In the genomic region with DNA sequence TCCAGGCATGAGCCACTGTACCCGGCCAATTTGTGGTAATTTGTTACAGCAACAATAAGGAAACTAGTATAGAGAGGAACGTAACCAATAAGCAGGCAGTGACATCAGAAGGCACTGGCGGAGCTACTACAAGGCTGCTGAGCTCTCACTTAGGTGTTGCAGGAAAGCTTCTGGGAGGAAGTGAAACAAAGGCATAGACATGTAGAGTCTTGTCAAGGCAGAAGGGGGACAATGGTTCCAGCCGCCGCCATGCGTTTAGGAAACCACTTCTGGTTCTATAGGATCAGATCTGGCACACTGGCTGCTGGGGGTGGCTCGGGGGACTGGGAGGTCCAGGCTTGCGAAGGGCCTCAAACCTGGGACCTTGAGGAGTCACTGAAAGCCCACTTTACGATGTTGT, we compare ENCODE assay signal across 11 cellular contexts. TPM values are rescaled to one million over a fixed set of nuclear protein-coding genes. Genes with fewer than 3 reads are reported as not detected.
DNase-seq lines count a peak whose midpoint lies in the region; ATAC-seq and TF ChIP-seq lines count a peak whose summit lies in the region.
"Had no signal": no experiment of that assay in that cellular context is flagged by ENCODE, and none has a peak within 500 bp of the region (broad histone marks: within the 10 kb centered on the region; RNA-seq: fewer than 3 reads in every experiment).

No MANE protein-coding gene starts in this region.

- POLR2A ChIA-PET in activated B cell treated with CpG ODN at 0.5 μM for 24 hours (lab: Charles Lee) = no interaction called here

- no peak overlapping the region for H3K4me3 Mint-ChIP-seq in activated B cell treated with CpG ODN at 0.5 μM for 24 hours

- TF ChIP-seq CTCF in activated B cell treated with CpG ODN at 0.5 μM for 24 hours (IDR thresholded peaks at IDR 0.05) (no peak), left ventricle myocardium inferior (IDR thresholded peaks at IDR 0.05; ENCODE audit: borderline replicate concordance) (no peak)

- no peak overlapping the region for H3K27ac ChIP-seq in left ventricle myocardium inferior (replicated peaks)
- H3K27ac ChIP-seq: brain microvascular endothelial cell, psoas muscle had no signal

- H3K36me3 ChIP-seq in left ventricle myocardium inferior = no peaks in the 10 kb centered on the region
- H3K36me3 ChIP-seq: brain microvascular endothelial cell had no signal

- H3K27ac Mint-ChIP-seq in activated B cell treated with CpG ODN at 0.5 μM for 24 hours = no peak overlapping the region

- H3K4me1 Mint-ChIP-seq in activated B cell treated with CpG ODN at 0.5 μM for 24 hours = peaks cover 8% of the 10 kb centered on the region

- H3K4me1 ChIP-seq in left ventricle myocardium inferior = no peaks in the 10 kb centered on the region
- H3K4me1 ChIP-seq: psoas muscle had no signal

- H3K27me3 Mint-ChIP-seq in activated B cell treated with CpG ODN at 0.5 μM for 24 hours = no peaks in the 10 kb centered on the region

- intact Hi-C loops in activated B cell treated with CpG ODN at 0.5 μM for 24 hours (cut with micrococcal nuclease) (no loop called here), left ventricle myocardium inferior (cut with micrococcal nuclease) (no loop called here)

- no peaks in the 10 kb centered on the region for H3K9me3 ChIP-seq in left ventricle myocardium inferior (replicated peaks)
- H3K9me3 ChIP-seq: psoas muscle had no signal

- H3K9me3 Mint-ChIP-seq in activated B cell treated with CpG ODN at 0.5 μM for 24 hours = no peaks in the 10 kb centered on the region

- no peak overlapping the region for H3K4me3 ChIP-seq in left ventricle myocardium inferior
- H3K4me3 ChIP-seq: psoas muscle had no signal

- DNase-seq in activated B cell treated with CpG ODN at 0.5 μM for 24 hours (no peak), left ventricle myocardium inferior (no peak)
- no peak for DNase-seq in stimulated activated CD4-positive, alpha-beta T cell treated with anti-CD3 and anti-CD28 coated beads, Interleukin-15, amount 100 ng/mL, for 24 hours
- no peak for DNase-seq in NK-92 treated with Interleukin-12 subunit alpha and Interleukin-12 subunit beta, amount 100 ng/mL, for 24 hours (lab: John Stamatoyannopoulos, UW)
- no peak for DNase-seq in effector CD4-positive, alpha-beta T cell
- DNase-seq: brain microvascular endothelial cell, DND-41, psoas muscle had no signal

- CTCF ChIA-PET in activated B cell treated with CpG ODN at 0.5 μM for 24 hours (lab: Charles Lee) = no interaction called here

- H3K27me3 ChIP-seq in left ventricle myocardium inferior (ENCODE audit: low read depth) = no peaks in the 10 kb centered on the region
- H3K27me3 ChIP-seq: brain microvascular endothelial cell had no signal

- ATAC-seq in GM18508 (IDR thresholded peaks at IDR 0.05; ENCODE audit: insufficient read depth, unreplicated experiment) (peak; percentile 92), GM21529 (IDR thresholded peaks at IDR 0.05; ENCODE audit: unreplicated experiment) (peak; percentile 100), HG03439 (IDR thresholded peaks at IDR 0.05; ENCODE audit: unreplicated experiment) (peak; percentile 91), activated B cell treated with CpG ODN at 0.5 μM for 24 hours (ENCODE audit: low read depth) (peak; percentile 81)
- ATAC-seq: psoas muscle had no signal

- no peaks in the 10 kb centered on the region for H3K36me3 Mint-ChIP-seq in activated B cell treated with CpG ODN at 0.5 μM for 24 hours (ENCODE audit: low read depth)

RNA-seq across cellular contexts. Expression of gene CPSF4L, which starts 9.4 kb away (rescaled TPM):
- not detected in 2 replicates for total RNA-seq in activated B cell treated with CpG ODN at 0.5 μM for 24 hours
- not detected for total RNA-seq in left ventricle myocardium inferior
- total RNA-seq: psoas muscle had no signal

RNA-seq across cellular contexts. Expression of gene CDC42EP4, which starts 40.7 kb away (rescaled TPM):
- total RNA-seq in activated B cell treated with CpG ODN at 0.5 μM for 24 hours (0.61 and 0.95 TPM in 2 replicates), left ventricle myocardium inferior (34.0 TPM)

Comparison
In these comparisons a context has a peak if more than half of its experiments do, and no peak if none do; other contexts are left out.
1. RNA of gene CDC42EP4, which starts 40.7 kb away (total RNA-seq): 34.0 TPM in left ventricle myocardium inferior (single experiment); 0.61 to 0.95 TPM in activated B cell treated with CpG ODN at 0.5 μM for 24 hours; every median in the first group is over 10 times any median in the second.
2. Peak in every context shown above with its lines, with median percentiles within 50 percentile points of each other: ATAC-seq.